In the genomic region with DNA sequence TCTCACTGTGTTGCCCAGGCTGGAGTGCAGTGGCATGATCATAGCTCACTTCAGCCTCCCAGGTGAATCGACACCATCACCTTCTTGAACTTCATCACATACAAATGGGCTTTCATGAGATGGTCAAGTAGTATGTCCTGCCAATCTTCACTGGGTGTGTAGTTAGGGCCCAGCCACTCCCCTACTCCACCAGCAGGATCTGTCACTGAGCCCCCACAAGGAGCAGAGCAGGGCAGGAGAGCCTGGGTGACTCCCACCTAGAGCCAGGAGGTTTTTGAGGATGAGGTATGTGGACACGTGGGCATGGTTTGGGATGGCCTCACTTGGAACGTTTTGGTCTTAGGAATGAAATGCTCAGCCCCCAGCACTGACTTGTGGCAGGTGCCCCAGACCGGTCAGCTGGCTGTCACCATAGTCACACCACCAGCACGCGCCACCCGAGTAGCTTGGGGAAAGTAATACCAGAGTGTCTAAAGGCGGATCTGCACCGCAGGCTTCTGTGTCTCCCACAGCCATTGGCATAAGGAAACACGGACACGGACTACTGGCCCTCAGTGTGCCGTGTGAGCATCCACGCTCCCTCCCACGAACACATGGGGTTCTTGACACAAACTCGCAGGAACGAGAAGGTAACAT, we compare ENCODE assay signal across 9 cellular contexts. TPM values are rescaled to one million over a fixed set of nuclear protein-coding genes. Genes with fewer than 3 reads are reported as not detected.
DNase-seq lines count a peak whose midpoint lies in the region; ATAC-seq and TF ChIP-seq lines count a peak whose summit lies in the region.
"Not testable (repeated sequence)": the region's sequence is repeated elsewhere in the genome, so short reads cannot be mapped to it uniquely, and the experiment has no call there.
"Had no signal": no experiment of that assay in that cellular context is flagged by ENCODE, and none has a peak within 500 bp of the region (broad histone marks: within the 10 kb centered on the region; RNA-seq: fewer than 3 reads in every experiment).

No MANE protein-coding gene starts in this region.

- H3K4me3 Mint-ChIP-seq in CD8-positive, alpha-beta T cell; activated CD8-positive, alpha-beta memory T cell treated with anti-CD3 and anti-CD28 coated beads, Interleukin-2, amount 10 ng/mL, durations not matched to agents 7 days and 5 days; central memory CD8-positive, alpha-beta T cell; naive thymus-derived CD8-positive, alpha-beta T cell: not testable (repeated sequence)

- ATAC-seq in CD8-positive, alpha-beta T cell: peak; percentile 26
- ATAC-seq in HCT116: peak; percentile 71
- ATAC-seq in SK-N-SH treated with all-trans-retinoic acid at 6 μM for 48 hours: peak; percentile 47
- ATAC-seq in activated CD8-positive, alpha-beta memory T cell treated with anti-CD3 and anti-CD28 coated beads, Interleukin-2, amount 10 ng/mL, durations not matched to agents 7 days and 5 days: peak; percentile 20
- ATAC-seq in central memory CD8-positive, alpha-beta T cell (replicated peaks; ENCODE audit: extremely low read depth, poor library complexity, severe bottlenecking): peak; percentile 37
- peak; percentile 23 for ATAC-seq in left lobe of liver
- ATAC-seq in naive thymus-derived CD8-positive, alpha-beta T cell: peak; percentile 33 to 38

- RAD21 ChIA-PET in HCT116 (lab: Charles Lee; ENCODE audit: low non-redundant PET in 1 of 2, low total read pairs in 2 of 2, uncharacterized antibody in 2 of 2, unreplicated experiment in 2 of 2): not testable (repeated sequence)

- not testable (repeated sequence) for H3K9me3 ChIP-seq in CD8-positive, alpha-beta T cell (ENCODE audit: low read length); HCT116 (ENCODE audit: control insufficient read depth in 1 of 2, insufficient read depth in 1 of 2, low read depth in 1 of 2, low read length in 2 of 2)

- H3K4me2 ChIP-seq in HCT116 (ENCODE audit: low read length): not testable (repeated sequence)

- not testable (repeated sequence) for TF ChIP-seq POLR2A in HCT116 (IDR thresholded peaks at IDR 0.05; ENCODE audit: borderline replicate concordance, extremely low read depth, insufficient read depth, insufficient read length)

- POLR2A ChIA-PET in CD8-positive, alpha-beta T cell (lab: Charles Lee); HCT116 (lab: Charles Lee); naive thymus-derived CD8-positive, alpha-beta T cell (lab: Charles Lee): not testable (repeated sequence)

- H3K4me1 ChIP-seq in CD8-positive, alpha-beta T cell (ENCODE audit: insufficient read depth, low read length); HCT116 (ENCODE audit: control insufficient read depth in 1 of 2, insufficient read depth in 2 of 2, low read length in 2 of 2): not testable (repeated sequence)

- H3K4me1 Mint-ChIP-seq in CD8-positive, alpha-beta T cell (ENCODE audit: low read depth); activated CD8-positive, alpha-beta memory T cell treated with anti-CD3 and anti-CD28 coated beads, Interleukin-2, amount 10 ng/mL, durations not matched to agents 7 days and 5 days; central memory CD8-positive, alpha-beta T cell; naive thymus-derived CD8-positive, alpha-beta T cell: not testable (repeated sequence)

- not testable (repeated sequence) for H3K27ac Mint-ChIP-seq in CD8-positive, alpha-beta T cell; activated CD8-positive, alpha-beta memory T cell treated with anti-CD3 and anti-CD28 coated beads, Interleukin-2, amount 10 ng/mL, durations not matched to agents 7 days and 5 days; central memory CD8-positive, alpha-beta T cell (ENCODE audit: low read depth); naive thymus-derived CD8-positive, alpha-beta T cell

- CTCF ChIA-PET in CD8-positive, alpha-beta T cell (lab: Charles Lee); HCT116 (lab: Charles Lee); activated CD8-positive, alpha-beta memory T cell treated with anti-CD3 and anti-CD28 coated beads, Interleukin-2, amount 10 ng/mL, durations not matched to agents 7 days and 5 days (lab: Charles Lee): not testable (repeated sequence)

- H3K9me2 ChIP-seq in HCT116 (ENCODE audit: insufficient read depth): not testable (repeated sequence)

- intact Hi-C loops in CD8-positive, alpha-beta T cell (cut with DNase I, micrococcal nuclease); HCT116 (cut with micrococcal nuclease): not testable (repeated sequence)

- not testable (repeated sequence) for TF ChIP-seq RAD21 in HCT116 (IDR thresholded peaks at IDR 0.05; ENCODE audit: low read depth)

- H3K27ac ChIP-seq in CD8-positive, alpha-beta T cell (ENCODE audit: low read depth, low read length); HCT116 (ENCODE audit: low read depth, low read length): not testable (repeated sequence)

- BruUV-seq in HCT116 (replicated peaks; lab: Mats Ljungman, UMichigan): not testable (repeated sequence)

- H3K27me3 ChIP-seq in CD8-positive, alpha-beta T cell (ENCODE audit: insufficient read depth, low read length); HCT116 (ENCODE audit: insufficient read depth, low read length): not testable (repeated sequence)

- H3K27me3 Mint-ChIP-seq in CD8-positive, alpha-beta T cell (ENCODE audit: low read depth); activated CD8-positive, alpha-beta memory T cell treated with anti-CD3 and anti-CD28 coated beads, Interleukin-2, amount 10 ng/mL, durations not matched to agents 7 days and 5 days; central memory CD8-positive, alpha-beta T cell; naive thymus-derived CD8-positive, alpha-beta T cell: not testable (repeated sequence)

- H3K79me2 ChIP-seq in HCT116 (ENCODE audit: insufficient read depth, low read length): not testable (repeated sequence)

- H3K9ac ChIP-seq in HCT116 (ENCODE audit: low read length): not testable (repeated sequence)

- not testable (repeated sequence) for H3K9me3 Mint-ChIP-seq in CD8-positive, alpha-beta T cell; activated CD8-positive, alpha-beta memory T cell treated with anti-CD3 and anti-CD28 coated beads, Interleukin-2, amount 10 ng/mL, durations not matched to agents 7 days and 5 days (ENCODE audit: low read depth); central memory CD8-positive, alpha-beta T cell; naive thymus-derived CD8-positive, alpha-beta T cell

- not testable (repeated sequence) for H4K20me1 ChIP-seq in HCT116 (ENCODE audit: insufficient read depth)

- H3K36me3 Mint-ChIP-seq in CD8-positive, alpha-beta T cell; activated CD8-positive, alpha-beta memory T cell treated with anti-CD3 and anti-CD28 coated beads, Interleukin-2, amount 10 ng/mL, durations not matched to agents 7 days and 5 days; central memory CD8-positive, alpha-beta T cell (ENCODE audit: insufficient read depth); naive thymus-derived CD8-positive, alpha-beta T cell: not testable (repeated sequence)

- not testable (repeated sequence) for TF ChIP-seq CTCF in CD8-positive, alpha-beta T cell (IDR thresholded peaks at IDR 0.05); HCT116 (IDR thresholded peaks at IDR 0.05 in 2 of 3, conservative IDR thresholded peaks at IDR 0.05 in 1 of 3; ENCODE audit: borderline replicate concordance in 1 of 3, insufficient read depth in 1 of 3, low read depth in 2 of 3, low read length in 2 of 3)

- H3K36me3 ChIP-seq in CD8-positive, alpha-beta T cell (ENCODE audit: insufficient read depth, low read length); HCT116 (ENCODE audit: control insufficient read depth in 1 of 2, insufficient read depth in 2 of 2, low read length in 2 of 2): not testable (repeated sequence)

- not testable (repeated sequence) for DNase-seq in CD8-positive, alpha-beta T cell; HCT116 (ENCODE audit: low read depth, low spot score); activated CD8-positive, alpha-beta memory T cell treated with anti-CD3 and anti-CD28 coated beads, Interleukin-2, amount 10 ng/mL, durations not matched to agents 7 days and 5 days; central memory CD8-positive, alpha-beta T cell (ENCODE audit: low spot score in 2 of 2); left lobe of liver (ENCODE audit: low spot score); naive thymus-derived CD8-positive, alpha-beta T cell
- peak; percentile 37 for DNase-seq in activated effector memory CD4-positive, alpha-beta T cell treated with anti-CD3 and anti-CD28 coated beads, Interleukin-2, amount 50 U/mL, for 16 hours

- H2AFZ ChIP-seq in HCT116 (ENCODE audit: low read depth, low read length, poor library complexity, severe bottlenecking): not testable (repeated sequence)

- H3K4me3 ChIP-seq in CD8-positive, alpha-beta T cell (ENCODE audit: low read depth, low read length); HCT116 (replicated peaks in 1 of 2; ENCODE audit: low read depth in 1 of 2, low read length in 2 of 2): not testable (repeated sequence)

RNA-seq across cellular contexts. Expression of gene U2AF1, which starts 15.3 kb away (rescaled TPM):
- 100 to 1,000 TPM; 148 to 161 TPM for total RNA-seq in CD8-positive, alpha-beta T cell
- total RNA-seq in HCT116 (2021; ENCODE audit: unreplicated experiment) (26.1 TPM), left lobe of liver (11.0 TPM)
- 159 and 201 TPM in 2 replicates for polyA plus RNA-seq in HCT116 (2012)
- total RNA-seq in activated CD8-positive, alpha-beta memory T cell treated with anti-CD3 and anti-CD28 coated beads, Interleukin-2, amount 10 ng/mL, durations not matched to agents 7 days and 5 days: 10 to 100 TPM; 16.4 to 18.8 TPM
- 10 to 100 TPM; 33.3 to 42.7 TPM for total RNA-seq in naive thymus-derived CD8-positive, alpha-beta T cell
- 10 to 100 TPM; 53.6 to 83.0 (median 72.4) TPM for polyA plus RNA-seq in naive thymus-derived CD8-positive, alpha-beta T cell

RNA-seq across cellular contexts. Expression of gene CBS, which starts 16.5 kb away (rescaled TPM):
- total RNA-seq in CD8-positive, alpha-beta T cell: not detected
- 1.4 TPM for total RNA-seq in HCT116 (2021; ENCODE audit: unreplicated experiment)
- polyA plus RNA-seq in HCT116 (2012): 0.10 and 0.27 TPM in 2 replicates
- total RNA-seq in activated CD8-positive, alpha-beta memory T cell treated with anti-CD3 and anti-CD28 coated beads, Interleukin-2, amount 10 ng/mL, durations not matched to agents 7 days and 5 days: 10 to 100 TPM; 12.0 to 23.3 TPM
- 427 TPM for total RNA-seq in left lobe of liver
- total RNA-seq in naive thymus-derived CD8-positive, alpha-beta T cell: under 1 TPM; 0.18 to 0.80 TPM
- polyA plus RNA-seq in naive thymus-derived CD8-positive, alpha-beta T cell: under 1 TPM in 1 of 3 donors, not detected in 2; 0.09 TPM
- polyA plus RNA-seq: CD4-positive, alpha-beta memory T cell had no signal

Comparison
In these comparisons a context has a peak if more than half of its experiments do, and no peak if none do; other contexts are left out.
1. ATAC-seq: peak in every context shown above with its lines; median percentile 71 in HCT116; 47 in SK-N-SH treated with all-trans-retinoic acid at 6 μM for 48 hours; 37 in central memory CD8-positive, alpha-beta T cell; 36 in naive thymus-derived CD8-positive, alpha-beta T cell; 26 in CD8-positive, alpha-beta T cell; 23 in left lobe of liver; 20 in activated CD8-positive, alpha-beta memory T cell treated with anti-CD3 and anti-CD28 coated beads, Interleukin-2, amount 10 ng/mL, durations not matched to agents 7 days and 5 days.
2. RNA of gene CBS, which starts 16.5 kb away (total RNA-seq): 427 TPM in left lobe of liver (single experiment); 12.0 to 23.3 TPM in activated CD8-positive, alpha-beta memory T cell treated with anti-CD3 and anti-CD28 coated beads, Interleukin-2, amount 10 ng/mL, durations not matched to agents 7 days and 5 days, 1.4 TPM in HCT116 (single experiment), 0.18 to 0.80 TPM in naive thymus-derived CD8-positive, alpha-beta T cell and not detected in CD8-positive, alpha-beta T cell; every median in the first group is over 10 times any median in the second.